11 cellular contexts compared by ENCODE assay signal in genomic region chr10:116566932-116567331, GRCh38. TPM values are rescaled to one million over a fixed set of nuclear protein-coding genes. Genes with fewer than 3 reads are reported as not detected.
"Had no signal": no experiment of that assay in that cellular context is flagged by ENCODE, and none has a peak within 500 bp of the region (broad histone marks: within the 10 kb centered on the region; RNA-seq: fewer than 3 reads in every experiment).

No MANE protein-coding gene starts in this region.

- H3K4me2 ChIP-seq: KMS-11 had no signal

- ATAC-seq: HCT116 had no signal

- H3K4me3 ChIP-seq: GM23248, HAP-1 had no signal

- H3K4me1 ChIP-seq: HAP-1 had no signal

- DNase-seq: GM23248, GOT3, H7, IMR-90, KBM-7 had no signal

- H3K36me3 ChIP-seq: HAP-1 had no signal

- H2AFZ ChIP-seq: GM23248 had no signal

- H3K9ac ChIP-seq: GM23248, KMS-11 had no signal

- H3K27ac ChIP-seq: GM23248, HL-60, KMS-11 had no signal

- H3K9me3 ChIP-seq: HAP-1 had no signal

RNA-seq across cellular contexts. Expression of gene PNLIP, which starts 21.2 kb away (rescaled TPM):
- total RNA-seq: GM23248, H4, H7, HT1080, IMR-90 had no signal
- polyA plus RNA-seq: GM23248, IMR-90 had no signal

RNA-seq across cellular contexts. Expression of gene PNLIPRP1, which starts 23.8 kb away (rescaled TPM):
- total RNA-seq: GM23248, H4, H7, HT1080, IMR-90 had no signal
- polyA plus RNA-seq: GM23248, IMR-90 had no signal

RNA-seq across cellular contexts. Expression of gene PNLIPRP2, which starts 53.8 kb away (rescaled TPM):
- total RNA-seq: GM23248, H4, H7, HT1080, IMR-90 had no signal
- polyA plus RNA-seq: GM23248, IMR-90 had no signal
